Comparison of ENCODE assay signal across 2 cellular contexts in genomic region chr3:9396301-9396631, GRCh38.
TF ChIP-seq lines count a peak whose summit lies in the region.

No MANE protein-coding gene starts in this region.

TF ChIP-seq in HCT116, 20 proteins besides CTCF, POLR2A, EP300 and RAD21 (continued from another document):
- TF ChIP-seq MAX (IDR thresholded peaks at IDR 0.05): no peak
- TF ChIP-seq FOSL1 (IDR thresholded peaks at IDR 0.05; ENCODE audit: low read depth): no peak
- no peak for TF ChIP-seq CBX3 (IDR thresholded peaks at IDR 0.05; ENCODE audit: low read depth)
- peak; percentile 44 for TF ChIP-seq ZFX (IDR thresholded peaks at IDR 0.05)
- TF ChIP-seq SIN3A (IDR thresholded peaks at IDR 0.05; ENCODE audit: low read depth): no peak
- no peak for TF ChIP-seq ATF3 (IDR thresholded peaks at IDR 0.05)
- no peak for TF ChIP-seq SP1 (IDR thresholded peaks at IDR 0.05; ENCODE audit: low read depth)
- no peak for TF ChIP-seq REST (IDR thresholded peaks at IDR 0.05; ENCODE audit: low read depth)
- TF ChIP-seq YY1 (IDR thresholded peaks at IDR 0.05; ENCODE audit: extremely low read depth, insufficient replicate concordance, low read depth, low read length): peak; percentile 46
- peak; percentile 45 for TF ChIP-seq ZBTB33 (IDR thresholded peaks at IDR 0.05; ENCODE audit: extremely low read depth, insufficient replicate concordance, low read length)
- no peak for TF ChIP-seq EZH2phosphoT487 (IDR thresholded peaks at IDR 0.05; ENCODE audit: borderline replicate concordance)
- TF ChIP-seq EGR1 (IDR thresholded peaks at IDR 0.05; ENCODE audit: low read depth): no peak

TF ChIP-seq in SK-N-SH, 30 proteins besides CTCF, POLR2A, EP300 and RAD21 (continued from another document):
- TF ChIP-seq IRF3 (IDR thresholded peaks at IDR 0.05; ENCODE audit: low read depth, low read length) (no peak), CHD2 (IDR thresholded peaks at IDR 0.05; ENCODE audit: low read length, partially characterized antibody) (peak; percentile 30), TCF12 (IDR thresholded peaks at IDR 0.05) (no peak), MEF2A (IDR thresholded peaks at IDR 0.05; ENCODE audit: borderline replicate concordance, low read depth) (no peak), USF1 (IDR thresholded peaks at IDR 0.05; ENCODE audit: borderline replicate concordance, low read depth) (0 out of 2 replicates have a peak, but pooled peaks have one; percentile 9), JUND (IDR thresholded peaks at IDR 0.05) (no peak), SIN3A (IDR thresholded peaks at IDR 0.05; ENCODE audit: borderline replicate concordance, low read depth, low read length) (peak; percentile 19; the same call in 1 of the 2 replicates), POLR2AphosphoS5 (IDR thresholded peaks at IDR 0.05; ENCODE audit: low read depth, low read length) (peak; percentile 8; the same call in 1 of the 2 replicates), GABPA (IDR thresholded peaks at IDR 0.05; ENCODE audit: low read depth) (no peak), YY1 (IDR thresholded peaks at IDR 0.05; ENCODE audit: low read depth) (no peak), ZBTB33 (IDR thresholded peaks at IDR 0.05; ENCODE audit: borderline replicate concordance, low read depth) (peak; percentile 79; the same call in 1 of the 2 replicates)
